ENCODE assay signal across 14 cellular contexts in genomic region chr20:17643531-17644188, GRCh38. TPM values are rescaled to one million over a fixed set of nuclear protein-coding genes. Genes with fewer than 3 reads are reported as not detected.
DNase-seq lines count a peak whose midpoint lies in the region; ATAC-seq and TF ChIP-seq lines count a peak whose summit lies in the region.
"Had no signal": no experiment of that assay in that cellular context is flagged by ENCODE, and none has a peak within 500 bp of the region (broad histone marks: within the 10 kb centered on the region; RNA-seq: fewer than 3 reads in every experiment).

No MANE protein-coding gene starts in this region.

- H3K27me3 Mint-ChIP-seq in neural progenitor cell (ENCODE audit: insufficient read depth, low read depth), result peaks cover 5% of the 10 kb centered on the region
- H3K27me3 Mint-ChIP-seq: CD4-positive, alpha-beta T cell had no signal

- H3K9ac ChIP-seq in neural progenitor cell, result no peak overlapping the region

- H3F3A ChIP-seq in neural progenitor cell (ENCODE audit: low read depth), result peaks cover 6% of the 10 kb centered on the region

- H3K4me2 ChIP-seq in neural progenitor cell, result no peak overlapping the region

- DNase-seq in NCI-H2227 treated with DMSO at 0.1 percent for 48 hours (lab: John Stamatoyannopoulos, UW), result peak; percentile 3
- DNase-seq in NCI-H2227 (lab: John Stamatoyannopoulos, UW; ENCODE audit: unreplicated experiment), result no peak
- DNase-seq in neural progenitor cell (ENCODE audit: low spot score), result no peak
- peak; percentile 18 for DNase-seq in upper lobe of right lung
- DNase-seq in cerebellar nuclear complex (lab: John Stamatoyannopoulos, UW), result no peak
- DNase-seq in DMS53 (lab: John Stamatoyannopoulos, UW), result no peak
- DNase-seq in suprapubic skin (ENCODE audit: low spot score in 2 of 2), result no peak
- DNase-seq: CD4-positive, alpha-beta T cell; foreskin keratinocyte; GF-D8 had no signal

- peaks cover 30% of the 10 kb centered on the region for H3K79me2 ChIP-seq in neural progenitor cell (ENCODE audit: low read depth)

- H3K4me1 ChIP-seq in gastroesophageal sphincter, result peaks cover 3 to 100% (median 36%) of the 10 kb centered on the region in 3 donors
- peaks cover 22% of the 10 kb centered on the region for H3K4me1 ChIP-seq in neural progenitor cell
- H3K4me1 ChIP-seq in upper lobe of right lung, result peaks cover 20% of the 10 kb centered on the region
- peaks cover 28% of the 10 kb centered on the region for H3K4me1 ChIP-seq in suprapubic skin
- H3K4me1 ChIP-seq: foreskin keratinocyte had no signal

- peak overlapping the region; percentile 91 for H3K27ac Mint-ChIP-seq in neural progenitor cell
- H3K27ac Mint-ChIP-seq: CD4-positive, alpha-beta T cell had no signal

- WGBS in gastroesophageal sphincter (ENCODE audit: low coverage in 1 of 2), 2 donors, result 0 to 22% methylated on average over 1 to 6 of the region's 10 CpGs
- 68% methylated on average over 10 of the region's 10 CpGs for WGBS in suprapubic skin

- H3K9me3 ChIP-seq in gastroesophageal sphincter (no peaks in the 10 kb centered on the region), neural progenitor cell (ENCODE audit: low read depth) (no peaks in the 10 kb centered on the region), upper lobe of right lung (no peaks in the 10 kb centered on the region), suprapubic skin (no peaks in the 10 kb centered on the region)

- peaks cover 0 to 39% of the 10 kb centered on the region in 2 donors for H3K36me3 ChIP-seq in gastroesophageal sphincter
- H3K36me3 ChIP-seq in neural progenitor cell, result no peaks in the 10 kb centered on the region
- H3K36me3 ChIP-seq in upper lobe of right lung, result peaks cover 44% of the 10 kb centered on the region
- peaks cover 41% of the 10 kb centered on the region for H3K36me3 ChIP-seq in suprapubic skin

- no peaks in the 10 kb centered on the region for H3K36me3 Mint-ChIP-seq in neural progenitor cell

- H3K4me3 Mint-ChIP-seq in neural progenitor cell, result no peak overlapping the region
- H3K4me3 Mint-ChIP-seq: CD4-positive, alpha-beta T cell had no signal

- H2AFZ ChIP-seq in neural progenitor cell (replicated peaks), result no peak overlapping the region

- H3K27ac ChIP-seq in gastroesophageal sphincter (peak overlapping the region; percentile 13 to 75 (median 69)), neural progenitor cell (no peak overlapping the region), upper lobe of right lung (no peak overlapping the region), suprapubic skin (no peak overlapping the region)
- H3K27ac ChIP-seq: foreskin keratinocyte had no signal

- peaks cover 72% of the 10 kb centered on the region for H4K20me1 ChIP-seq in neural progenitor cell (ENCODE audit: low read depth)

- ATAC-seq in gastroesophageal sphincter, result no peak
- no peak for ATAC-seq in upper lobe of right lung
- ATAC-seq: foreskin keratinocyte had no signal

- no peak for TF ChIP-seq POLR2A in gastroesophageal sphincter (IDR thresholded peaks at IDR 0.05)
- no peak for TF ChIP-seq POLR2A in suprapubic skin (IDR thresholded peaks at IDR 0.05)

- H3K4me3 ChIP-seq in gastroesophageal sphincter, result no peak overlapping the region
- H3K4me3 ChIP-seq in neural progenitor cell, result no peak overlapping the region
- H3K4me3 ChIP-seq in upper lobe of right lung, result no peak overlapping the region
- no peak overlapping the region for H3K4me3 ChIP-seq in suprapubic skin

- no peaks in the 10 kb centered on the region for H3K9me3 Mint-ChIP-seq in neural progenitor cell
- H3K9me3 Mint-ChIP-seq: CD4-positive, alpha-beta T cell had no signal

- TF ChIP-seq CTCF in gastroesophageal sphincter (IDR thresholded peaks at IDR 0.05) (no peak), neural progenitor cell (IDR thresholded peaks at IDR 0.05) (no peak), upper lobe of right lung (IDR thresholded peaks at IDR 0.05) (no peak), suprapubic skin (IDR thresholded peaks at IDR 0.05) (no peak)

- intact Hi-C loops in upper lobe of right lung (cut with DNase I), result no loop called here

- TF ChIP-seq EP300 in gastroesophageal sphincter (IDR thresholded peaks at IDR 0.05), result no peak
- TF ChIP-seq EP300 in suprapubic skin (IDR thresholded peaks at IDR 0.05), result no peak

- no peaks in the 10 kb centered on the region for H3K27me3 ChIP-seq in gastroesophageal sphincter
- H3K27me3 ChIP-seq in neural progenitor cell, result no peaks in the 10 kb centered on the region
- H3K27me3 ChIP-seq in upper lobe of right lung, result no peaks in the 10 kb centered on the region
- H3K27me3 ChIP-seq in suprapubic skin, result no peaks in the 10 kb centered on the region
- H3K27me3 ChIP-seq: foreskin keratinocyte had no signal

- H3K4me1 Mint-ChIP-seq in neural progenitor cell, result peaks cover 43% of the 10 kb centered on the region

RNA-seq across cellular contexts. Expression of gene RRBP1, which starts 38.4 kb away (rescaled TPM):
- total RNA-seq in gastroesophageal sphincter (10 to 100 TPM; 61.2 to 89.8 (median 64.7) TPM), neural progenitor cell (ENCODE audit: low replicate concordance) (18.2 and 35.2 TPM in 2 replicates), upper lobe of right lung (166 TPM), suprapubic skin (10 to 100 TPM; 37.5 to 52.3 (median 41.3) TPM)

RNA-seq across cellular contexts. Expression of gene BANF2, which starts 56.1 kb away (rescaled TPM):
- not detected for total RNA-seq in gastroesophageal sphincter
- not detected in 2 replicates for total RNA-seq in neural progenitor cell (ENCODE audit: low replicate concordance)
- not detected for total RNA-seq in upper lobe of right lung
- total RNA-seq in suprapubic skin, result not detected
- total RNA-seq: A172; activated CD8-positive, alpha-beta memory T cell treated with anti-CD3 and anti-CD28 coated beads for 36 hours; CD4-positive, alpha-beta T cell; foreskin keratinocyte; ureter had no signal

Comparison
In these comparisons a context has a peak if more than half of its experiments do, and no peak if none do; other contexts are left out.
1. DNase-seq: peak in NCI-H2227 treated with DMSO at 0.1 percent for 48 hours (single experiment) and upper lobe of right lung (single experiment); none in NCI-H2227 (single experiment), neural progenitor cell (single experiment), cerebellar nuclear complex (0 of 2), DMS53 (single experiment) and suprapubic skin (0 of 2).
2. H3K27ac ChIP-seq: peak in gastroesophageal sphincter (4 of 4); none in neural progenitor cell (single experiment), upper lobe of right lung (single experiment) and suprapubic skin (single experiment).